In genomic region chrX:7228226-7228625, GRCh38 we compare ENCODE assay signal across 26 cellular contexts.
"Had no signal": no experiment of that assay in that cellular context is flagged by ENCODE, and none has a peak within 500 bp of the region (broad histone marks: within the 10 kb centered on the region; RNA-seq: fewer than 3 reads in every experiment).

No MANE protein-coding gene starts in this region.

- H3K4me3 ChIP-seq: cardiac muscle cell had no signal

- H3K27me3 ChIP-seq: brain microvascular endothelial cell, cardiac muscle cell had no signal

- DNase-seq: activated CD4-positive, alpha-beta memory T cell treated with anti-CD3 and anti-CD28 coated beads for 36 hours; activated CD4-positive, alpha-beta T cell treated with anti-CD3 and anti-CD28 coated beads, Interleukin-2, amount 10 ng/mL, durations not matched to agents 24 days and 14 days; activated CD4-positive, CD25-positive, alpha-beta regulatory T cell treated with anti-CD3 and anti-CD28 coated beads, Interleukin-2, amount 50 U/mL, for 72 hours; activated CD8-positive, alpha-beta memory T cell treated with anti-CD3 and anti-CD28 coated beads for 24 hours; activated effector memory CD4-positive, alpha-beta T cell treated with anti-CD3 and anti-CD28 coated beads, Interleukin-2, amount 50 U/mL, for 16 hours; activated naive CD4-positive, alpha-beta T cell treated with Interleukin-2 at 50 U/mL for 16 hours; activated naive CD8-positive, alpha-beta T cell treated with anti-CD3 and anti-CD28 coated beads, Interleukin-2, amount 50 U/mL, for 24 hours; activated T-cell treated with anti-CD3 and anti-CD28 coated beads, Interleukin-2, amount 50 U/mL, for 4 hours; amygdala; brain microvascular endothelial cell; MM.1S; NCI-H1105 treated with DMSO at 0.1 percent for 48 hours; NCI-H146; NCI-H187 treated with DMSO at 0.1 percent for 48 hours; NCI-H2171; NCI-H2227 treated with DMSO at 0.1 percent for 48 hours; NCI-H446 treated with DMSO at 0.1 percent for 48 hours; NCI-H524 treated with DMSO at 0.1 percent for 48 hours; NK-92 treated with Interleukin-12 subunit alpha and Interleukin-12 subunit beta, amount 100 ng/mL, for 24 hours; PC-3; SHP77; T-helper 17 cell; T-helper 9 cell had no signal

- H3K36me3 ChIP-seq: brain microvascular endothelial cell, cardiac muscle cell had no signal

- ATAC-seq: activated naive CD4-positive, alpha-beta T cell treated with anti-CD3 and anti-CD28 coated beads, Interleukin-2, amount 50 U/mL, for 72 hours; activated naive CD8-positive, alpha-beta T cell treated with anti-CD3 and anti-CD28 coated beads, Interleukin-2, amount 50 U/mL, for 24 hours; activated T-cell treated with anti-CD3 and anti-CD28 coated beads, Interleukin-2, amount 50 U/mL, for 4 hours; PC-3; T-helper 17 cell; WTC11 had no signal

- H3K27ac ChIP-seq: brain microvascular endothelial cell, cardiac muscle cell had no signal
